Comparison of ENCODE assay signal across 2 cellular contexts in the genomic region with DNA sequence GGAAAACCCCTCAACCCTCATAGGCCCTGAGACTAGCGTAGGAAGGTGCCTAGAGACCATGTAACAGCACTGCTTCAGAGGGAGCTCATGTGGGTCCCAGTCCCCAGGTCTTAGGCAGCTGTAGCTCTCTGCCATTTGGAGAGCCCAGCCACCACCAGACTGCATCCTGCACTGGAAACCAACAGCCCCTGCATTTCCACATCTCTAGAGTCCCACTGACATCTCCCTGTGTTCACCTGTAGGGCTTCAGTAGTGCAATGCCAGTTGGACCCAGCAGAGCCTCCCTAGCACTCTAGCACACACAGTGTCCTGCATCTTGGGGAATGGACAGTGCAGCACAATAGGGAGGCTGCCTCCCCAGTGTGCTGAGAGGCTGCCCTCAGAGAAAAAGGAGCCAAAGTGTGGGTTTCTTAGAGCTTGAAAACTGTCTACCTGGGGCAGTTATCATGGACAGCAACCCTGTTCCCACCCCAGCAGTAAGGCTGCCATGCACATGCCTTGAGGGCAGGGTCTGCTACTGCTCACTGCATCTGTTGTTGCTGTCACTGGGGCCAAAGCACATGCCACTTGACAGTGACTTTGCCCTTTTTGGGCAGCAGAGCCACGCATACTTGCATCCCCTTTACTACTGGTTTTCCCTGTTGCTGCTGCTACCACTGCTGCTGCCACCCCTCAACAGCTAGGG.
TF ChIP-seq lines count a peak whose summit lies in the region.

No MANE protein-coding gene starts in this region.

TF ChIP-seq in IMR-90, 13 proteins besides CTCF, POLR2A, EP300 and RAD21:
- TF ChIP-seq FOS (IDR thresholded peaks at IDR 0.05; ENCODE audit: low read depth, low read length) (no peak), NFE2L2 (IDR thresholded peaks at IDR 0.05; ENCODE audit: low read depth, low read length) (no peak), RCOR1 (IDR thresholded peaks at IDR 0.05; ENCODE audit: insufficient replicate concordance, low read length) (no peak), SMC3 (IDR thresholded peaks at IDR 0.05; ENCODE audit: low read depth, low read length) (no peak), CHD1 (IDR thresholded peaks at IDR 0.05; ENCODE audit: low read depth, low read length) (no peak), MAFK (IDR thresholded peaks at IDR 0.05; ENCODE audit: low read depth, low read length) (no peak), RFX5 (IDR thresholded peaks at IDR 0.05; ENCODE audit: low read depth, low read length) (no peak), MXI1 (IDR thresholded peaks at IDR 0.05; ENCODE audit: borderline replicate concordance, low read depth, low read length) (no peak), CEBPB (IDR thresholded peaks at IDR 0.05; ENCODE audit: low read depth, low read length) (no peak), BHLHE40 (IDR thresholded peaks at IDR 0.05; ENCODE audit: low read depth, low read length) (no peak), MAZ (IDR thresholded peaks at IDR 0.05; ENCODE audit: borderline replicate concordance, low read depth, low read length) (no peak)
- TF ChIP-seq, protein P1, sequence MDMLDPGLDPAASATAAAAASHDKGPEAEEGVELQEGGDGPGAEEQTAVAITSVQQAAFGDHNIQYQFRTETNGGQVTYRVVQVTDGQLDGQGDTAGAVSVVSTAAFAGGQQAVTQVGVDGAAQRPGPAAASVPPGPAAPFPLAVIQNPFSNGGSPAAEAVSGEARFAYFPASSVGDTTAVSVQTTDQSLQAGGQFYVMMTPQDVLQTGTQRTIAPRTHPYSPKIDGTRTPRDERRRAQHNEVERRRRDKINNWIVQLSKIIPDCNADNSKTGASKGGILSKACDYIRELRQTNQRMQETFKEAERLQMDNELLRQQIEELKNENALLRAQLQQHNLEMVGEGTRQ (IDR thresholded peaks at IDR 0.05; ENCODE audit: low read depth, low read length), result no peak
- TF ChIP-seq, protein P2, sequence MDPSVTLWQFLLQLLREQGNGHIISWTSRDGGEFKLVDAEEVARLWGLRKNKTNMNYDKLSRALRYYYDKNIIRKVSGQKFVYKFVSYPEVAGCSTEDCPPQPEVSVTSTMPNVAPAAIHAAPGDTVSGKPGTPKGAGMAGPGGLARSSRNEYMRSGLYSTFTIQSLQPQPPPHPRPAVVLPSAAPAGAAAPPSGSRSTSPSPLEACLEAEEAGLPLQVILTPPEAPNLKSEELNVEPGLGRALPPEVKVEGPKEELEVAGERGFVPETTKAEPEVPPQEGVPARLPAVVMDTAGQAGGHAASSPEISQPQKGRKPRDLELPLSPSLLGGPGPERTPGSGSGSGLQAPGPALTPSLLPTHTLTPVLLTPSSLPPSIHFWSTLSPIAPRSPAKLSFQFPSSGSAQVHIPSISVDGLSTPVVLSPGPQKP (IDR thresholded peaks at IDR 0.05; ENCODE audit: borderline replicate concordance, low read depth, low read length), result no peak

TF ChIP-seq in H1, 55 proteins besides CTCF, POLR2A, EP300 and RAD21:
- TF ChIP-seq SP2 (IDR thresholded peaks at IDR 0.05; ENCODE audit: low read length) (no peak), PHF8 (conservative IDR thresholded peaks at IDR 0.05; ENCODE audit: low read depth, low read length) (no peak), MAFK (IDR thresholded peaks at IDR 0.05; ENCODE audit: low read depth, low read length) (no peak), BACH1 (IDR thresholded peaks at IDR 0.05; ENCODE audit: low read length) (no peak), BRCA1 (IDR thresholded peaks at IDR 0.05; ENCODE audit: low read depth, low read length) (no peak), KDM5A (IDR thresholded peaks at IDR 0.05; ENCODE audit: low read length) (no peak), CREB1 (IDR thresholded peaks at IDR 0.05) (no peak), SIX5 (IDR thresholded peaks at IDR 0.05; ENCODE audit: low read depth, low read length) (no peak), EZH2 (IDR thresholded peaks at IDR 0.05; ENCODE audit: low read depth, low read length, severe bottlenecking) (no peak), SIRT6 (IDR thresholded peaks at IDR 0.05; ENCODE audit: low read length) (no peak), SRF (IDR thresholded peaks at IDR 0.05; ENCODE audit: low read depth, low read length) (no peak), FOSL1 (IDR thresholded peaks at IDR 0.05; ENCODE audit: insufficient read depth, low read depth, low read length) (no peak), NANOG (IDR thresholded peaks at IDR 0.05; ENCODE audit: insufficient read depth, low read depth, low read length, poor library complexity, severe bottlenecking) (no peak)
- TF ChIP-seq, protein P3, sequence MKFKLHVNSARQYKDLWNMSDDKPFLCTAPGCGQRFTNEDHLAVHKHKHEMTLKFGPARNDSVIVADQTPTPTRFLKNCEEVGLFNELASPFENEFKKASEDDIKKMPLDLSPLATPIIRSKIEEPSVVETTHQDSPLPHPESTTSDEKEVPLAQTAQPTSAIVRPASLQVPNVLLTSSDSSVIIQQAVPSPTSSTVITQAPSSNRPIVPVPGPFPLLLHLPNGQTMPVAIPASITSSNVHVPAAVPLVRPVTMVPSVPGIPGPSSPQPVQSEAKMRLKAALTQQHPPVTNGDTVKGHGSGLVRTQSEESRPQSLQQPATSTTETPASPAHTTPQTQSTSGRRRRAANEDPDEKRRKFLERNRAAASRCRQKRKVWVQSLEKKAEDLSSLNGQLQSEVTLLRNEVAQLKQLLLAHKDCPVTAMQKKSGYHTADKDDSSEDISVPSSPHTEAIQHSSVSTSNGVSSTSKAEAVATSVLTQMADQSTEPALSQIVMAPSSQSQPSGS (IDR thresholded peaks at IDR 0.05; ENCODE audit: low read length), result no peak
- TF ChIP-seq, protein P4, sequence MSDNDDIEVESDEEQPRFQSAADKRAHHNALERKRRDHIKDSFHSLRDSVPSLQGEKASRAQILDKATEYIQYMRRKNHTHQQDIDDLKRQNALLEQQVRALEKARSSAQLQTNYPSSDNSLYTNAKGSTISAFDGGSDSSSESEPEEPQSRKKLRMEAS (IDR thresholded peaks at IDR 0.05), result no peak
- TF ChIP-seq, protein P5, sequence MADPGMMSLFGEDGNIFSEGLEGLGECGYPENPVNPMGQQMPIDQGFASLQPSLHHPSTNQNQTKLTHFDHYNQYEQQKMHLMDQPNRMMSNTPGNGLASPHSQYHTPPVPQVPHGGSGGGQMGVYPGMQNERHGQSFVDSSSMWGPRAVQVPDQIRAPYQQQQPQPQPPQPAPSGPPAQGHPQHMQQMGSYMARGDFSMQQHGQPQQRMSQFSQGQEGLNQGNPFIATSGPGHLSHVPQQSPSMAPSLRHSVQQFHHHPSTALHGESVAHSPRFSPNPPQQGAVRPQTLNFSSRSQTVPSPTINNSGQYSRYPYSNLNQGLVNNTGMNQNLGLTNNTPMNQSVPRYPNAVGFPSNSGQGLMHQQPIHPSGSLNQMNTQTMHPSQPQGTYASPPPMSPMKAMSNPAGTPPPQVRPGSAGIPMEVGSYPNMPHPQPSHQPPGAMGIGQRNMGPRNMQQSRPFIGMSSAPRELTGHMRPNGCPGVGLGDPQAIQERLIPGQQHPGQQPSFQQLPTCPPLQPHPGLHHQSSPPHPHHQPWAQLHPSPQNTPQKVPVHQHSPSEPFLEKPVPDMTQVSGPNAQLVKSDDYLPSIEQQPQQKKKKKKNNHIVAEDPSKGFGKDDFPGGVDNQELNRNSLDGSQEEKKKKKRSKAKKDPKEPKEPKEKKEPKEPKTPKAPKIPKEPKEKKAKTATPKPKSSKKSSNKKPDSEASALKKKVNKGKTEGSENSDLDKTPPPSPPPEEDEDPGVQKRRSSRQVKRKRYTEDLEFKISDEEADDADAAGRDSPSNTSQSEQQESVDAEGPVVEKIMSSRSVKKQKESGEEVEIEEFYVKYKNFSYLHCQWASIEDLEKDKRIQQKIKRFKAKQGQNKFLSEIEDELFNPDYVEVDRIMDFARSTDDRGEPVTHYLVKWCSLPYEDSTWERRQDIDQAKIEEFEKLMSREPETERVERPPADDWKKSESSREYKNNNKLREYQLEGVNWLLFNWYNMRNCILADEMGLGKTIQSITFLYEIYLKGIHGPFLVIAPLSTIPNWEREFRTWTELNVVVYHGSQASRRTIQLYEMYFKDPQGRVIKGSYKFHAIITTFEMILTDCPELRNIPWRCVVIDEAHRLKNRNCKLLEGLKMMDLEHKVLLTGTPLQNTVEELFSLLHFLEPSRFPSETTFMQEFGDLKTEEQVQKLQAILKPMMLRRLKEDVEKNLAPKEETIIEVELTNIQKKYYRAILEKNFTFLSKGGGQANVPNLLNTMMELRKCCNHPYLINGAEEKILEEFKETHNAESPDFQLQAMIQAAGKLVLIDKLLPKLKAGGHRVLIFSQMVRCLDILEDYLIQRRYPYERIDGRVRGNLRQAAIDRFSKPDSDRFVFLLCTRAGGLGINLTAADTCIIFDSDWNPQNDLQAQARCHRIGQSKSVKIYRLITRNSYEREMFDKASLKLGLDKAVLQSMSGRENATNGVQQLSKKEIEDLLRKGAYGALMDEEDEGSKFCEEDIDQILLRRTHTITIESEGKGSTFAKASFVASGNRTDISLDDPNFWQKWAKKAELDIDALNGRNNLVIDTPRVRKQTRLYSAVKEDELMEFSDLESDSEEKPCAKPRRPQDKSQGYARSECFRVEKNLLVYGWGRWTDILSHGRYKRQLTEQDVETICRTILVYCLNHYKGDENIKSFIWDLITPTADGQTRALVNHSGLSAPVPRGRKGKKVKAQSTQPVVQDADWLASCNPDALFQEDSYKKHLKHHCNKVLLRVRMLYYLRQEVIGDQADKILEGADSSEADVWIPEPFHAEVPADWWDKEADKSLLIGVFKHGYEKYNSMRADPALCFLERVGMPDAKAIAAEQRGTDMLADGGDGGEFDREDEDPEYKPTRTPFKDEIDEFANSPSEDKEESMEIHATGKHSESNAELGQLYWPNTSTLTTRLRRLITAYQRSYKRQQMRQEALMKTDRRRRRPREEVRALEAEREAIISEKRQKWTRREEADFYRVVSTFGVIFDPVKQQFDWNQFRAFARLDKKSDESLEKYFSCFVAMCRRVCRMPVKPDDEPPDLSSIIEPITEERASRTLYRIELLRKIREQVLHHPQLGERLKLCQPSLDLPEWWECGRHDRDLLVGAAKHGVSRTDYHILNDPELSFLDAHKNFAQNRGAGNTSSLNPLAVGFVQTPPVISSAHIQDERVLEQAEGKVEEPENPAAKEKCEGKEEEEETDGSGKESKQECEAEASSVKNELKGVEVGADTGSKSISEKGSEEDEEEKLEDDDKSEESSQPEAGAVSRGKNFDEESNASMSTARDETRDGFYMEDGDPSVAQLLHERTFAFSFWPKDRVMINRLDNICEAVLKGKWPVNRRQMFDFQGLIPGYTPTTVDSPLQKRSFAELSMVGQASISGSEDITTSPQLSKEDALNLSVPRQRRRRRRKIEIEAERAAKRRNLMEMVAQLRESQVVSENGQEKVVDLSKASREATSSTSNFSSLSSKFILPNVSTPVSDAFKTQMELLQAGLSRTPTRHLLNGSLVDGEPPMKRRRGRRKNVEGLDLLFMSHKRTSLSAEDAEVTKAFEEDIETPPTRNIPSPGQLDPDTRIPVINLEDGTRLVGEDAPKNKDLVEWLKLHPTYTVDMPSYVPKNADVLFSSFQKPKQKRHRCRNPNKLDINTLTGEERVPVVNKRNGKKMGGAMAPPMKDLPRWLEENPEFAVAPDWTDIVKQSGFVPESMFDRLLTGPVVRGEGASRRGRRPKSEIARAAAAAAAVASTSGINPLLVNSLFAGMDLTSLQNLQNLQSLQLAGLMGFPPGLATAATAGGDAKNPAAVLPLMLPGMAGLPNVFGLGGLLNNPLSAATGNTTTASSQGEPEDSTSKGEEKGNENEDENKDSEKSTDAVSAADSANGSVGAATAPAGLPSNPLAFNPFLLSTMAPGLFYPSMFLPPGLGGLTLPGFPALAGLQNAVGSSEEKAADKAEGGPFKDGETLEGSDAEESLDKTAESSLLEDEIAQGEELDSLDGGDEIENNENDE (IDR thresholded peaks at IDR 0.05; ENCODE audit: insufficient replicate concordance, low read length), result no peak
- TF ChIP-seq, protein P1 (IDR thresholded peaks at IDR 0.05; ENCODE audit: low read length), result no peak
